19 cellular contexts compared by ENCODE assay signal in genomic region chrX:132058975-132059374, GRCh38. TPM values are rescaled to one million over a fixed set of nuclear protein-coding genes. Genes with fewer than 3 reads are reported as not detected.
DNase-seq lines count a peak whose midpoint lies in the region; ATAC-seq, FAIRE-seq and TF ChIP-seq lines count a peak whose summit lies in the region.
"Had no signal": no experiment of that assay in that cellular context is flagged by ENCODE, and none has a peak within 500 bp of the region (broad histone marks: within the 10 kb centered on the region; RNA-seq: fewer than 3 reads in every experiment).

No MANE protein-coding gene starts in this region.

- H2BK20ac ChIP-seq in H1 (ENCODE audit: low read length), result no peak overlapping the region

- no peaks in the 10 kb centered on the region for H3K36me3 Mint-ChIP-seq in activated naive CD4-positive, alpha-beta T cell treated with anti-CD3 and anti-CD28 coated beads, Interleukin-2, amount 50 U/mL, for 72 hours
- H3K36me3 Mint-ChIP-seq in activated naive CD4-positive, alpha-beta T cell treated with anti-CD3 and anti-CD28 coated beads, Interleukin-2, amount 10 ng/mL, durations not matched to agents 7 days and 5 days, result peaks cover 19% of the 10 kb centered on the region

- no peak overlapping the region for H2BK5ac ChIP-seq in H1 (ENCODE audit: low read depth, low read length)

- H3K27ac Mint-ChIP-seq in activated naive CD4-positive, alpha-beta T cell treated with anti-CD3 and anti-CD28 coated beads, Interleukin-2, amount 50 U/mL, for 72 hours, result no peak overlapping the region
- H3K27ac Mint-ChIP-seq in activated naive CD4-positive, alpha-beta T cell treated with anti-CD3 and anti-CD28 coated beads, Interleukin-2, amount 10 ng/mL, durations not matched to agents 7 days and 5 days, result no peak overlapping the region

- TF ChIP-seq POLR2A in H1 (IDR thresholded peaks at IDR 0.05; ENCODE audit: control extremely low read depth in 1 of 2, low read depth in 2 of 2, low read length in 2 of 2) (no peak), uterus (IDR thresholded peaks at IDR 0.05) (no peak), adrenal gland (IDR thresholded peaks at IDR 0.05) (no peak)

- H4K8ac ChIP-seq in H1 (ENCODE audit: extremely low read depth, insufficient read depth, low read length), result no peak overlapping the region

- H3K79me2 ChIP-seq in H1 (ENCODE audit: control insufficient read depth in 1 of 2, insufficient read depth in 2 of 2, low read length in 2 of 2), result peaks cover 0 to 15% of the 10 kb centered on the region in 2 experiments; a peak in 3 of 4 replicates

- no peak overlapping the region for H3K4me2 ChIP-seq in H1 (ENCODE audit: insufficient read depth in 1 of 2, low read depth in 2 of 2, low read length in 2 of 2)
- H3K4me2 ChIP-seq: SK-N-SH had no signal

- no peaks in the 10 kb centered on the region for H3K23me2 ChIP-seq in H1 (ENCODE audit: low read depth, low read length)

- no peak overlapping the region for H3K9ac ChIP-seq in H1 (replicated peaks in 1 of 4; ENCODE audit: extremely low read depth in 1 of 4, low read depth in 3 of 4, low read length in 3 of 4)
- H3K9ac ChIP-seq: SK-N-SH had no signal

- no peak for DNase-seq in activated naive CD4-positive, alpha-beta T cell treated with anti-CD3 and anti-CD28 coated beads, Interleukin-2, amount 50 U/mL, for 72 hours (ENCODE audit: low spot score in 2 of 2)
- DNase-seq in activated naive CD4-positive, alpha-beta T cell treated with anti-CD3 and anti-CD28 coated beads, Interleukin-2, amount 10 ng/mL, durations not matched to agents 7 days and 5 days, result no peak
- peak; percentile 9 for DNase-seq in Jurkat, Clone E6-1 (ENCODE audit: low read depth, low spot score)
- no peak for DNase-seq in H1 (ENCODE audit: low read depth in 1 of 2, low spot score in 2 of 2)
- no peak for DNase-seq in uterus
- no peak for DNase-seq in stimulated activated CD4-positive, alpha-beta T cell treated with anti-CD3 and anti-CD28 coated beads, Interleukin-4, amount 100 ng/mL, for 1 hour
- no peak for DNase-seq in adrenal gland
- DNase-seq: C1 segment of cervical spinal cord, DMS79 treated with DMSO at 0.1 percent for 48 hours, GOT3, NCI-H1092 treated with DMSO at 0.1 percent for 48 hours, NCI-H146, NCI-H2029 treated with DMSO at 0.1 percent for 48 hours, NCI-H2171, NCI-H446 treated with DMSO at 0.1 percent for 48 hours, RPMI8226, SHP77 treated with DMSO at 0.1 percent for 48 hours, SK-N-SH had no signal

- H3K56ac ChIP-seq in H1 (replicated peaks; ENCODE audit: insufficient read length, low read depth, low read length), result no peak overlapping the region

- no peak overlapping the region for H3K14ac ChIP-seq in H1 (ENCODE audit: insufficient read length)

- WGBS in H1 (ENCODE audit: extremely low coverage in 1 of 2, insufficient coverage in 1 of 2, insufficient read length in 1 of 2, insufficient replicate concordance in 2 of 2, low coverage in 1 of 2, low lambda C conversion rate in 2 of 2, missing lambda C conversion rate in 1 of 2), 2 experiments, result 86% methylated on average over 2 of the region's 2 CpGs; no CpG with 5 or more reads in 1 of the 2 experiments
- 43 to 79% (median 59%) methylated on average over 2 of the region's 2 CpGs for WGBS in adrenal gland, 4 donors

- H4K91ac ChIP-seq in H1 (replicated peaks; ENCODE audit: insufficient read length, low read length), result no peak overlapping the region

- H3K27me3 ChIP-seq in H1 (replicated peaks in 1 of 4; ENCODE audit: control insufficient read depth in 3 of 4, extremely low read depth in 1 of 4, insufficient read depth in 3 of 4, low read length in 3 of 4) (no peaks in the 10 kb centered on the region), uterus (no peaks in the 10 kb centered on the region), adrenal gland (peaks cover 14% of the 10 kb centered on the region)

- peak; percentile 73 for FAIRE-seq in H1 (lab: Jason Lieb, UNC)
- FAIRE-seq: K562 had no signal

- H3K27ac ChIP-seq in H1 (ENCODE audit: low read depth, low read length), result no peak overlapping the region
- H3K27ac ChIP-seq in uterus, result peak overlapping the region; percentile 48 to 53
- H3K27ac ChIP-seq in adrenal gland, result no peak overlapping the region

- POLR2A ChIA-PET in H1 (lab: Charles Lee; ENCODE audit: partially characterized antibody), result interaction anchor here (0.8 to 1.0 kb wide), 2 partner anchors 25 to 231 kb away, joined by 3 to 4 read pairs; no protein-coding TSS in a partner anchor

- no peak overlapping the region for H2BK120ac ChIP-seq in H1 (replicated peaks; ENCODE audit: low read depth, low read length)

- peaks cover 4% of the 10 kb centered on the region for H3K79me1 ChIP-seq in H1 (ENCODE audit: low read depth, low read length)

- no peak overlapping the region for H2BK12ac ChIP-seq in H1 (ENCODE audit: low read depth, low read length)

- CTCF ChIA-PET in activated naive CD4-positive, alpha-beta T cell treated with anti-CD3 and anti-CD28 coated beads, Interleukin-2, amount 10 ng/mL, durations not matched to agents 7 days and 5 days (lab: Charles Lee), result no interaction called here
- CTCF ChIA-PET in H1 (lab: Charles Lee; ENCODE audit: partially characterized antibody), result no interaction called here

- no peak overlapping the region for H2BK15ac ChIP-seq in H1 (ENCODE audit: low read length)

- no peaks in the 10 kb centered on the region for H4K20me1 ChIP-seq in H1 (replicated peaks in 1 of 2; ENCODE audit: control insufficient read depth in 1 of 2, insufficient read depth in 2 of 2, low read length in 2 of 2)

- H3K9me3 Mint-ChIP-seq in activated naive CD4-positive, alpha-beta T cell treated with anti-CD3 and anti-CD28 coated beads, Interleukin-2, amount 50 U/mL, for 72 hours, result no peaks in the 10 kb centered on the region
- H3K9me3 Mint-ChIP-seq in activated naive CD4-positive, alpha-beta T cell treated with anti-CD3 and anti-CD28 coated beads, Interleukin-2, amount 10 ng/mL, durations not matched to agents 7 days and 5 days, result no peaks in the 10 kb centered on the region

- no peak overlapping the region for H3K4me3 Mint-ChIP-seq in activated naive CD4-positive, alpha-beta T cell treated with anti-CD3 and anti-CD28 coated beads, Interleukin-2, amount 10 ng/mL, durations not matched to agents 7 days and 5 days

- H3K36me3 ChIP-seq in H1 (ENCODE audit: control insufficient read depth in 2 of 4, insufficient read depth in 4 of 4, low read length in 3 of 4) (peaks cover 0 to 9% (median under 1%) of the 10 kb centered on the region in 4 experiments; a peak in 3 of 8 replicates), uterus (no peaks in the 10 kb centered on the region), adrenal gland (replicated peaks in 1 of 2) (no peaks in the 10 kb centered on the region)

- no peak overlapping the region for H2AK5ac ChIP-seq in H1 (ENCODE audit: low read depth, low read length)

- H3K4me1 ChIP-seq in H1 (replicated peaks in 1 of 4; ENCODE audit: control insufficient read depth in 3 of 4, insufficient read depth in 4 of 4, low read length in 3 of 4), result no peaks in the 10 kb centered on the region
- H3K4me1 ChIP-seq in uterus, result peaks cover 0 to 5% of the 10 kb centered on the region in 2 donors
- no peaks in the 10 kb centered on the region for H3K4me1 ChIP-seq in adrenal gland (replicated peaks in 1 of 2)

- no peak overlapping the region for H3K4me3 ChIP-seq in Jurkat, Clone E6-1 (ENCODE audit: low read length)
- H3K4me3 ChIP-seq in H1 (ENCODE audit: extremely low read depth in 1 of 4, insufficient read depth in 2 of 4, low read depth in 3 of 4, low read length in 4 of 4) (no peak overlapping the region), uterus (no peak overlapping the region), adrenal gland (no peak overlapping the region)
- H3K4me3 ChIP-seq: K562 had no signal

- no peaks in the 10 kb centered on the region for H3K4me1 Mint-ChIP-seq in activated naive CD4-positive, alpha-beta T cell treated with anti-CD3 and anti-CD28 coated beads, Interleukin-2, amount 10 ng/mL, durations not matched to agents 7 days and 5 days

- intact Hi-C loops in uterus (cut with DNase I; ENCODE audit: low total_unique reads), result no loop called here
- intact Hi-C loops in adrenal gland (cut with DNase I), result no loop called here

- TF ChIP-seq RAD21 in H1 (IDR thresholded peaks at IDR 0.05 in 1 of 2, conservative IDR thresholded peaks at IDR 0.05 in 1 of 2; ENCODE audit: low read depth in 2 of 2, low read length in 2 of 2), result no peak

- peak; percentile 56 to 80 for ATAC-seq in activated naive CD4-positive, alpha-beta T cell treated with anti-CD3 and anti-CD28 coated beads, Interleukin-2, amount 50 U/mL, for 72 hours
- ATAC-seq: K562 had no signal

- no peak overlapping the region for H2AFZ ChIP-seq in H1 (ENCODE audit: low read length)

- H3K27me3 Mint-ChIP-seq in activated naive CD4-positive, alpha-beta T cell treated with anti-CD3 and anti-CD28 coated beads, Interleukin-2, amount 10 ng/mL, durations not matched to agents 7 days and 5 days, result no peaks in the 10 kb centered on the region

- H4K5ac ChIP-seq in H1 (ENCODE audit: insufficient read length, low read depth, low read length), result no peak overlapping the region

- TF ChIP-seq CTCF in H1 (IDR thresholded peaks at IDR 0.05; ENCODE audit: control extremely low read depth in 1 of 3, insufficient read depth in 1 of 3, low read depth in 1 of 3, low read length in 3 of 3), result no peak
- no peak for TF ChIP-seq CTCF in uterus (IDR thresholded peaks at IDR 0.05)
- TF ChIP-seq CTCF in adrenal gland (IDR thresholded peaks at IDR 0.05), result no peak

- no peak overlapping the region for H3K4ac ChIP-seq in H1 (replicated peaks; ENCODE audit: insufficient read length, low read depth, low read length)

- TF ChIP-seq EP300 in H1 (IDR thresholded peaks at IDR 0.05; ENCODE audit: borderline replicate concordance in 1 of 2, low read depth in 2 of 2, low read length in 2 of 2), result no peak

- no peak overlapping the region for H3K18ac ChIP-seq in H1 (ENCODE audit: extremely low read depth, low read length)

- H3K23ac ChIP-seq in H1 (ENCODE audit: insufficient read length), result no peak overlapping the region

- H3K9me3 ChIP-seq in H1 (ENCODE audit: insufficient read depth in 2 of 2, low read depth in 1 of 2, low read length in 1 of 2), result no peaks in the 10 kb centered on the region
- H3K9me3 ChIP-seq in uterus, result no peaks in the 10 kb centered on the region
- no peaks in the 10 kb centered on the region for H3K9me3 ChIP-seq in adrenal gland (replicated peaks in 1 of 3)
- H3K9me3 ChIP-seq: SK-N-SH had no signal

RNA-seq across cellular contexts. Expression of gene STK26, which starts 35.9 kb away (rescaled TPM):
- total RNA-seq in activated naive CD4-positive, alpha-beta T cell treated with anti-CD3 and anti-CD28 coated beads, Interleukin-2, amount 50 U/mL, for 72 hours, result 10 to 100 TPM; 60.0 to 80.5 TPM
- 52.1 TPM for polyA plus RNA-seq in Jurkat, Clone E6-1 (2012; ENCODE audit: insufficient read depth, insufficient read length)
- total RNA-seq in H1 (2021; fragmentation: NEBNext Ultra II Directional; extraction: Animal tissue kit (Norgen Biotek cat#: 25700)), result 92.5 and 98.2 TPM in 2 replicates
- polyA plus RNA-seq in H1 (2011; rRNA removed) (12.7 and 24.2 TPM in 2 replicates), adrenal gland (1 to 10 TPM; 1.2 to 3.8 (median 1.4) TPM)
- 36.6 TPM for polyA plus RNA-seq in H1 (2011; cell fraction: cytosol; rRNA removed)
- 9.5 TPM for polyA plus RNA-seq in H1 (2011; cell fraction: nucleus; rRNA removed)
- 38.3 to 72.3 TPM (median 46.8 TPM) in 4 replicates for polyA plus RNA-seq in H1 (2012, experiment 1 of 2)
- polyA plus RNA-seq in H1 (2012, experiment 2 of 2), result 4.9 TPM
- 48.4 TPM for polyA plus RNA-seq in H1 (2013, experiment 1 of 2)
- polyA plus RNA-seq in H1 (2013, experiment 2 of 2), result 49.4 TPM
- 26.9 and 45.0 TPM in 2 replicates for polyA minus RNA-seq in H1 (2011; rRNA and poly(A)+ RNA removed)
- 37.6 TPM for polyA minus RNA-seq in H1 (2011; cell fraction: cytosol; rRNA and poly(A)+ RNA removed)
- polyA minus RNA-seq in H1 (2011; cell fraction: nucleus; rRNA and poly(A)+ RNA removed), result 20.5 TPM
- total RNA-seq in uterus (100 to 1,000 TPM in 2 of 4 donors, 10 to 100 TPM in 2; 65.9 to 137 (median 111) TPM), adrenal gland (1 to 10 TPM in 7 of 8 donors, under 1 TPM in 1; 0.72 to 2.0 (median 1.4) TPM)

Comparison
In these comparisons a context has a peak if more than half of its experiments do, and no peak if none do; other contexts are left out.
1. H3K27ac ChIP-seq: peak in uterus (2 of 2); none in H1 (single experiment) and adrenal gland (0 of 5).
2. RNA of gene STK26, which starts 35.9 kb away (total RNA-seq): 65.9 to 137 TPM in uterus, 92.5 to 98.2 TPM in H1 and 60.0 to 80.5 TPM in activated naive CD4-positive, alpha-beta T cell treated with anti-CD3 and anti-CD28 coated beads, Interleukin-2, amount 50 U/mL, for 72 hours; 0.72 to 2.0 TPM in adrenal gland; every median in the first group is over 10 times any median in the second.